In genomic region chr1:206518206-206518605, GRCh38 we compare ENCODE assay signal across 16 cellular contexts. TPM values are rescaled to one million over a fixed set of nuclear protein-coding genes. Genes with fewer than 3 reads are reported as not detected.
DNase-seq lines count a peak whose midpoint lies in the region; ATAC-seq and TF ChIP-seq lines count a peak whose summit lies in the region.
"Had no signal": no experiment of that assay in that cellular context is flagged by ENCODE, and none has a peak within 500 bp of the region (broad histone marks: within the 10 kb centered on the region; RNA-seq: fewer than 3 reads in every experiment).

No MANE protein-coding gene starts in this region.

- H3K36me3 ChIP-seq in upper lobe of right lung, result no peaks in the 10 kb centered on the region
- no peaks in the 10 kb centered on the region for H3K36me3 ChIP-seq in H7 (replicated peaks; ENCODE audit: control insufficient read depth, insufficient read depth, low read length)
- H3K36me3 ChIP-seq: BE2C, HAP-1 had no signal

- TF ChIP-seq CTCF in WTC11 (IDR thresholded peaks at IDR 0.05) (no peak), upper lobe of right lung (IDR thresholded peaks at IDR 0.05) (no peak)

- H3K27me3 ChIP-seq in upper lobe of right lung, result no peaks in the 10 kb centered on the region
- peaks cover 2% of the 10 kb centered on the region; the same call in 1 of the 2 replicates for H3K27me3 ChIP-seq in H7 (ENCODE audit: control insufficient read depth, insufficient read depth, low read length)

- H3K9me3 ChIP-seq in upper lobe of right lung, result no peaks in the 10 kb centered on the region
- H3K9me3 ChIP-seq: A549, BE2C, Caco-2, HAP-1 had no signal

- CTCF ChIA-PET in WTC11 (lab: Charles Lee), result interaction anchor here (1.0 to 1.9 kb wide), 7 partner anchors 11 to 291 kb away, joined by 3 to 18 read pairs (median 6); no protein-coding TSS in a partner anchor

- POLR2A ChIA-PET in WTC11 (lab: Charles Lee), result no interaction called here

- peaks cover 4% of the 10 kb centered on the region; the same call in 1 of the 2 replicates for H3K27me3 Mint-ChIP-seq in WTC11 (ENCODE audit: low read depth)
- H3K27me3 Mint-ChIP-seq: CD4-positive, alpha-beta memory T cell had no signal

- intact Hi-C loops in upper lobe of right lung (cut with DNase I), result no loop called here

- no peak overlapping the region for H3K27ac Mint-ChIP-seq in WTC11
- H3K27ac Mint-ChIP-seq: CD4-positive, alpha-beta memory T cell had no signal

- no peaks in the 10 kb centered on the region for H3K36me3 Mint-ChIP-seq in WTC11
- H3K36me3 Mint-ChIP-seq: CD4-positive, alpha-beta memory T cell had no signal

- H3K9me3 Mint-ChIP-seq in WTC11, result no peaks in the 10 kb centered on the region
- H3K9me3 Mint-ChIP-seq: CD4-positive, alpha-beta memory T cell had no signal

- no peak overlapping the region for H3K27ac ChIP-seq in upper lobe of right lung
- H3K27ac ChIP-seq: A549, C4-2B, GM23248 had no signal

- no peak overlapping the region for H3K4me3 Mint-ChIP-seq in WTC11
- H3K4me3 Mint-ChIP-seq: CD4-positive, alpha-beta memory T cell had no signal

- peaks cover 12% of the 10 kb centered on the region for H3K4me1 ChIP-seq in upper lobe of right lung
- H3K4me1 ChIP-seq: BE2C, HAP-1 had no signal

- H3K4me3 ChIP-seq in upper lobe of right lung (no peak overlapping the region), H7 (ENCODE audit: insufficient read depth, low read depth, low read length) (no peak overlapping the region)
- H3K4me3 ChIP-seq: A549, GM23248, HAP-1 had no signal

- H3K4me1 Mint-ChIP-seq in WTC11, result peaks cover 6% of the 10 kb centered on the region; the same call in 1 of the 2 replicates
- H3K4me1 Mint-ChIP-seq: CD4-positive, alpha-beta memory T cell had no signal

- ATAC-seq in WTC11 (peak; percentile 26; the same call in 1 of the 2 replicates), left lobe of liver (peak; percentile 84), upper lobe of right lung (no peak)
- ATAC-seq: A549 had no signal

- no peak for DNase-seq in WTC11 (ENCODE audit: low spot score)
- peak; percentile 67 for DNase-seq in left lobe of liver (ENCODE audit: low spot score)
- peak; percentile 41 for DNase-seq in mucosa of gallbladder (ENCODE audit: low spot score)
- peak; percentile 49 for DNase-seq in upper lobe of right lung
- DNase-seq in H4 (ENCODE audit: low spot score), result no peak
- no peak for DNase-seq in H7
- no peak for DNase-seq in NCI-H187 (lab: John Stamatoyannopoulos, UW)
- no peak for DNase-seq in cortex of kidney (lab: John Stamatoyannopoulos, UW)
- DNase-seq: BE2C; Caco-2; CD4-positive, alpha-beta memory T cell; DMS53; GM23248 had no signal

TF ChIP-seq in WTC11, 78 proteins besides CTCF, POLR2A, EP300 and RAD21 (continues in another document):
- TF ChIP-seq USF1 (CRISPR knock-in tag; IDR thresholded peaks at IDR 0.05) (no peak), SOX15 (CRISPR knock-in tag; IDR thresholded peaks at IDR 0.05) (no peak), GABPB1 (CRISPR knock-in tag; IDR thresholded peaks at IDR 0.05) (no peak), ZNF425 (CRISPR knock-in tag; conservative IDR thresholded peaks at IDR 0.05) (no peak), ATF2 (CRISPR knock-in tag; IDR thresholded peaks at IDR 0.05; ENCODE audit: borderline replicate concordance, low read depth) (no peak), PRRX2 (CRISPR knock-in tag; IDR thresholded peaks at IDR 0.05) (no peak), ARID4B (CRISPR knock-in tag; IDR thresholded peaks at IDR 0.05; ENCODE audit: borderline replicate concordance) (no peak), FOXK1 (CRISPR knock-in tag; IDR thresholded peaks at IDR 0.05) (no peak), ZNF121 (CRISPR knock-in tag; IDR thresholded peaks at IDR 0.05) (no peak), SP1 (CRISPR knock-in tag; conservative IDR thresholded peaks at IDR 0.05) (no peak)

RNA-seq across cellular contexts. Expression of gene RASSF5, which starts 10.9 kb away (rescaled TPM):
- total RNA-seq in WTC11 (2021), result 1.7 to 2.1 TPM (median 1.7 TPM) in 3 replicates
- total RNA-seq in left lobe of liver, result 13.1 TPM
- 49.5 TPM for total RNA-seq in mucosa of gallbladder
- total RNA-seq in upper lobe of right lung, result 37.6 TPM
- total RNA-seq in H4 (2014; rRNA removed; shearing (Covaris generic)), result 2.6 and 3.8 TPM in 2 replicates
- 0.24 and 0.70 TPM in 2 replicates for total RNA-seq in H7 (2014; rRNA removed; shearing (Covaris generic))

RNA-seq across cellular contexts. Expression of gene IKBKE, which starts 47.9 kb away (rescaled TPM):
- 7.8 to 8.1 TPM (median 8.0 TPM) in 3 replicates for total RNA-seq in WTC11 (2021)
- total RNA-seq in left lobe of liver, result 1.3 TPM
- 11.7 TPM for total RNA-seq in mucosa of gallbladder
- total RNA-seq in upper lobe of right lung, result 8.5 TPM
- 5.9 and 12.1 TPM in 2 replicates for total RNA-seq in H4 (2014; rRNA removed; shearing (Covaris generic))
- 5.8 and 9.4 TPM in 2 replicates for total RNA-seq in H7 (2014; rRNA removed; shearing (Covaris generic))

Comparison
In these comparisons a context has a peak if more than half of its experiments do, and no peak if none do; other contexts are left out.
1. DNase-seq: peak in left lobe of liver (single experiment), mucosa of gallbladder (single experiment) and upper lobe of right lung (single experiment); none in WTC11 (single experiment), H4 (single experiment), H7 (single experiment), NCI-H187 (0 of 2) and cortex of kidney (single experiment).